ENCODE assay signal across 21 cellular contexts in genomic region chr7:24885716-24886115, GRCh38.
DNase-seq lines count a peak whose midpoint lies in the region; TF ChIP-seq lines count a peak whose summit lies in the region.
"Had no signal": no experiment of that assay in that cellular context is flagged by ENCODE, and none has a peak within 500 bp of the region (broad histone marks: within the 10 kb centered on the region; RNA-seq: fewer than 3 reads in every experiment).

No MANE protein-coding gene starts in this region.

- H3K27ac Mint-ChIP-seq in activated CD4-positive, alpha-beta T cell treated with anti-CD3 and anti-CD28 coated beads, Interleukin-2, amount 10 ng/mL, durations not matched to agents 24 days and 14 days: peak overlapping the region; percentile 56
- H3K27ac Mint-ChIP-seq in endodermal cell: no peak overlapping the region
- H3K27ac Mint-ChIP-seq: CD4-positive, alpha-beta T cell had no signal

- WGBS in endodermal cell (ENCODE audit: insufficient coverage in 1 of 2, insufficient read length in 1 of 2), 2 experiments: 85% methylated on average over 1 of the region's 1 CpG; no CpG with 5 or more reads in 1 of the 2 experiments

- H3K36me3 ChIP-seq in BLaER1 treated with 17β-estradiol and CSF1 and Interleukin-3, amounts not matched to agents 10 nM and 100 nM: peaks cover 0 to 26% (median 4%) of the 10 kb centered on the region in 11 experiments; a peak in 9 of 22 replicates
- H3K36me3 ChIP-seq in OCI-LY7 (ENCODE audit: insufficient read depth, low read length) (peaks cover 68% of the 10 kb centered on the region), endodermal cell (ENCODE audit: control insufficient read depth, insufficient read depth, low read length) (no peaks in the 10 kb centered on the region)
- H3K36me3 ChIP-seq: BLaER1, SJSA1 had no signal

- no peaks in the 10 kb centered on the region for H4K20me1 ChIP-seq in BLaER1 treated with 17β-estradiol and CSF1 and Interleukin-3, amounts not matched to agents 10 nM and 100 nM
- no peaks in the 10 kb centered on the region for H4K20me1 ChIP-seq in OCI-LY7 (ENCODE audit: insufficient read depth, low read length)
- H4K20me1 ChIP-seq: BLaER1 had no signal

- H3K9me3 Mint-ChIP-seq in activated CD4-positive, alpha-beta T cell treated with anti-CD3 and anti-CD28 coated beads, Interleukin-2, amount 10 ng/mL, durations not matched to agents 24 days and 14 days: no peaks in the 10 kb centered on the region
- H3K9me3 Mint-ChIP-seq in endodermal cell: no peaks in the 10 kb centered on the region
- H3K9me3 Mint-ChIP-seq: CD4-positive, alpha-beta T cell had no signal

- H3K4me1 ChIP-seq in BLaER1 treated with 17β-estradiol and CSF1 and Interleukin-3, amounts not matched to agents 10 nM and 100 nM: peaks cover 23 to 52% (median 35%) of the 10 kb centered on the region in 10 experiments
- H3K4me1 ChIP-seq in OCI-LY7 (ENCODE audit: insufficient read depth, low read length, poor library complexity, severe bottlenecking) (peaks cover 66% of the 10 kb centered on the region), endodermal cell (ENCODE audit: control insufficient read depth, insufficient read depth, low read length) (peaks cover 3% of the 10 kb centered on the region)

- no peaks in the 10 kb centered on the region for H3K9me2 ChIP-seq in OCI-LY7 (ENCODE audit: insufficient read depth, low read length)

- CTCF ChIA-PET in OCI-LY7 (lab: Charles Lee; ENCODE audit: unreplicated experiment): interaction anchor here (1.1 kb wide), 1 partner anchor 65 kb away, joined by 3 read pairs; no protein-coding TSS in a partner anchor

- no peak overlapping the region for H2AFZ ChIP-seq in OCI-LY7 (ENCODE audit: low read length)

- peaks cover 36% of the 10 kb centered on the region; the same call in 1 of the 2 replicates for H3K79me2 ChIP-seq in OCI-LY7 (ENCODE audit: insufficient read depth, low read depth, low read length)

- no peaks in the 10 kb centered on the region for H3K9me3 ChIP-seq in BLaER1 treated with 17β-estradiol and CSF1 and Interleukin-3, amounts not matched to agents 10 nM and 100 nM (replicated peaks in 1 of 11)
- no peaks in the 10 kb centered on the region for H3K9me3 ChIP-seq in OCI-LY7 (ENCODE audit: low read length)
- H3K9me3 ChIP-seq in endodermal cell (ENCODE audit: control insufficient read depth, low read length): no peaks in the 10 kb centered on the region
- H3K9me3 ChIP-seq: BLaER1, SJSA1 had no signal

- no peaks in the 10 kb centered on the region for H3K27me3 Mint-ChIP-seq in activated CD4-positive, alpha-beta T cell treated with anti-CD3 and anti-CD28 coated beads, Interleukin-2, amount 10 ng/mL, durations not matched to agents 24 days and 14 days
- no peaks in the 10 kb centered on the region for H3K27me3 Mint-ChIP-seq in endodermal cell (ENCODE audit: insufficient read depth)
- H3K27me3 Mint-ChIP-seq: CD4-positive, alpha-beta T cell had no signal

- DNase-seq in activated CD4-positive, alpha-beta T cell treated with anti-CD3 and anti-CD28 coated beads, Interleukin-2, amount 10 ng/mL, durations not matched to agents 24 days and 14 days: no peak
- DNase-seq in activated CD4-positive, alpha-beta T cell treated with anti-CD3 and anti-CD28 coated beads for 1 hour: no peak
- DNase-seq in OCI-LY7 (ENCODE audit: low spot score) (no peak), endodermal cell (no peak), NCI-H446 (lab: John Stamatoyannopoulos, UW) (no peak), mucosa of gallbladder (ENCODE audit: low spot score) (no peak), NCI-H2227 (lab: John Stamatoyannopoulos, UW; ENCODE audit: unreplicated experiment) (no peak)
- DNase-seq: ACHN; CD4-positive, alpha-beta T cell; NCI-H187; NCI-H2081 treated with DMSO at 0.1 percent for 48 hours; NCI-H2171; NCI-H524 treated with DMSO at 0.1 percent for 48 hours; NCI-H774; NK-92 treated with Interleukin-12 subunit alpha and Interleukin-12 subunit beta, amount 100 ng/mL, for 24 hours; Right ventricle myocardium superior; RPMI8226 had no signal

- TF ChIP-seq CTCF in OCI-LY7 (conservative IDR thresholded peaks at IDR 0.05; ENCODE audit: low read length): no peak
- TF ChIP-seq CTCF in endodermal cell (conservative IDR thresholded peaks at IDR 0.05): peak; percentile 8

- peak overlapping the region; percentile 44 for H3K4me3 Mint-ChIP-seq in activated CD4-positive, alpha-beta T cell treated with anti-CD3 and anti-CD28 coated beads, Interleukin-2, amount 10 ng/mL, durations not matched to agents 24 days and 14 days
- H3K4me3 Mint-ChIP-seq in endodermal cell: no peak overlapping the region
- H3K4me3 Mint-ChIP-seq: CD4-positive, alpha-beta T cell had no signal

- peak overlapping the region in 9 of 11 experiments; percentile 1 to 76 (median 54); a peak in 14 of 22 replicates for H3K4me2 ChIP-seq in BLaER1 treated with 17β-estradiol and CSF1 and Interleukin-3, amounts not matched to agents 10 nM and 100 nM
- peak overlapping the region; percentile 14; the same call in 1 of the 2 replicates for H3K4me2 ChIP-seq in OCI-LY7 (ENCODE audit: low read length)
- H3K4me2 ChIP-seq: BLaER1 had no signal

- intact Hi-C loops in activated CD4-positive, alpha-beta T cell treated with anti-CD3 and anti-CD28 coated beads, Interleukin-2, amount 10 ng/mL, durations not matched to agents 24 days and 14 days (cut with micrococcal nuclease): no loop called here
- intact Hi-C loops in OCI-LY7 (cut with micrococcal nuclease; ENCODE audit: unreplicated experiment): no loop called here

- POLR2A ChIA-PET in OCI-LY7 (lab: Charles Lee): interaction anchor here (0.8 to 12.6 kb wide), 8 partner anchors 8 to 50 kb away, joined by 3 to 176 read pairs (median 6); no protein-coding TSS in a partner anchor

- no peaks in the 10 kb centered on the region for H3K27me3 ChIP-seq in BLaER1 treated with 17β-estradiol and CSF1 and Interleukin-3, amounts not matched to agents 10 nM and 100 nM
- no peaks in the 10 kb centered on the region for H3K27me3 ChIP-seq in endodermal cell (ENCODE audit: control insufficient read depth, insufficient read depth, low read length, poor library complexity, severe bottlenecking)
- H3K27me3 ChIP-seq: BLaER1, SJSA1 had no signal

- no TSS peak for BruUV-seq in OCI-LY7 (replicated peaks; lab: Mats Ljungman, UMichigan)

- H3K27ac ChIP-seq in BLaER1 treated with 17β-estradiol and CSF1 and Interleukin-3, amounts not matched to agents 10 nM and 100 nM: no peak overlapping the region
- H3K27ac ChIP-seq in OCI-LY7 (ENCODE audit: low read depth, low read length, poor library complexity, severe bottlenecking) (peak overlapping the region; percentile 71), endodermal cell (ENCODE audit: low read depth, low read length) (no peak overlapping the region)
- H3K27ac ChIP-seq: 22Rv1, BLaER1, SJSA1 had no signal

- H3K9ac ChIP-seq in BLaER1 treated with 17β-estradiol and CSF1 and Interleukin-3, amounts not matched to agents 10 nM and 100 nM: peak overlapping the region in 1 of 11 experiments; percentile 34; a peak in 1 of 22 replicates
- H3K9ac ChIP-seq in endodermal cell (ENCODE audit: extremely low read depth, low read length, poor library complexity, severe bottlenecking): no peak overlapping the region
- H3K9ac ChIP-seq: BLaER1 had no signal

- no peak overlapping the region for H3K4me3 ChIP-seq in BLaER1 treated with 17β-estradiol and CSF1 and Interleukin-3, amounts not matched to agents 10 nM and 100 nM
- no peak overlapping the region for H3K4me3 ChIP-seq in OCI-LY7 (ENCODE audit: low read depth, low read length, poor library complexity, severe bottlenecking)
- H3K4me3 ChIP-seq in endodermal cell (ENCODE audit: low read length): no peak overlapping the region
- H3K4me3 ChIP-seq: BLaER1, SJSA1 had no signal

- peaks cover 73% of the 10 kb centered on the region for H3K36me3 Mint-ChIP-seq in activated CD4-positive, alpha-beta T cell treated with anti-CD3 and anti-CD28 coated beads, Interleukin-2, amount 10 ng/mL, durations not matched to agents 24 days and 14 days (ENCODE audit: low read depth)
- no peaks in the 10 kb centered on the region for H3K36me3 Mint-ChIP-seq in endodermal cell (ENCODE audit: low read depth)

- H3K4me1 Mint-ChIP-seq in activated CD4-positive, alpha-beta T cell treated with anti-CD3 and anti-CD28 coated beads, Interleukin-2, amount 10 ng/mL, durations not matched to agents 24 days and 14 days: peaks cover 72% of the 10 kb centered on the region
- H3K4me1 Mint-ChIP-seq in endodermal cell: peaks cover 20% of the 10 kb centered on the region
